In the genomic region with DNA sequence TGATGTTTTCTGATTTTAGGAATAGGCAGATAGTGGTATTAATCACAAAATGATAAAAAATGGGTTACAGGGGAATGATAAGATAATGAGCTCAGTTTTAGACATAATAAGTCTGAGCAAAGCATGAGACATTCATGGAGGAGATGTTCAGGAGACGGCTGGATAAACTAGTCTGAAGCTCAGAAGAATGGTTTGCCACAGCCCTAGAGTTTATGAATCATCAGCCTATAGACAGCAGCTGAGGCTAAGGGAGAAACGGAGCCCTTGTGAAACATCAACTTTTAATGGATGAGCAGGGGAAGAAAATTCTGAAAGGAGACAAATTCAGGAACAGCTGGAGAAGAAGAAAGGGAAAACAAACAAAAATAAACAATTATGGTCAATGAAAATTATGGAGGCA, we compare ENCODE assay signal across 16 cellular contexts.
DNase-seq lines count a peak whose midpoint lies in the region; ATAC-seq lines count a peak whose summit lies in the region.
"Had no signal": no experiment of that assay in that cellular context is flagged by ENCODE, and none has a peak within 500 bp of the region (broad histone marks: within the 10 kb centered on the region; RNA-seq: fewer than 3 reads in every experiment).

No MANE protein-coding gene starts in this region.

- intact Hi-C loops in posterior cingulate gyrus (cut with DNase I), result no loop called here

- DNase-seq in AG08395 (ENCODE audit: low spot score) (peak; percentile 79), HT1080 (ENCODE audit: low read depth) (peak; percentile 26), astrocyte of the hippocampus (ENCODE audit: low read depth, low spot score) (peak; percentile 31), hepatic stellate cell (ENCODE audit: low spot score) (peak; percentile 49), posterior cingulate gyrus (no peak), hypothalamus (lab: John Stamatoyannopoulos, UW) (no peak), hippocampal formation (lab: John Stamatoyannopoulos, UW) (no peak)
- DNase-seq: ACHN; activated CD4-positive, alpha-beta T cell treated with anti-CD3 and anti-CD28 coated beads for 1 hour; activated naive CD8-positive, alpha-beta T cell treated with anti-CD3 and anti-CD28 coated beads for 36 hours; activated T-cell treated with anti-CD3 and anti-CD28 coated beads for 4 hours; cortex of kidney; DMS153; foreskin melanocyte; pancreas had no signal

- ATAC-seq in GM21825 (IDR thresholded peaks at IDR 0.05; ENCODE audit: unreplicated experiment), result no peak
- ATAC-seq: pancreas had no signal

Comparison
In these comparisons a context has a peak if more than half of its experiments do, and no peak if none do; other contexts are left out.
1. DNase-seq: peak in AG08395 (single experiment), HT1080 (single experiment), astrocyte of the hippocampus (single experiment) and hepatic stellate cell (single experiment); none in posterior cingulate gyrus (0 of 10), hypothalamus (0 of 51) and hippocampal formation (0 of 2).